8 cellular contexts compared by ENCODE assay signal in genomic region chr1:154974086-154974807, GRCh38. TPM values are rescaled to one million over a fixed set of nuclear protein-coding genes. Genes with fewer than 3 reads are reported as not detected.
DNase-seq lines count a peak whose midpoint lies in the region; ATAC-seq and TF ChIP-seq lines count a peak whose summit lies in the region.

TSS of gene CKS1B (plus strand) at chr1:154974681. CDS start at chr1:154974746, 65 bp downstream.

- H2AFZ ChIP-seq in PC-3 (ENCODE audit: low read length), result peak within 1 kb of the TSS; percentile 65

- peak within 1 kb of the TSS; percentile 96 for H3K27ac ChIP-seq in PC-3 (ENCODE audit: low read length)

- H3K4me1 ChIP-seq in PC-3 (ENCODE audit: insufficient read depth, low read length), result peaks cover 55% of the 10 kb centered on the region
- H3K4me1 ChIP-seq in mucosa of stomach (ENCODE audit: control insufficient read depth, insufficient read depth, low read length), result peaks cover 47% of the 10 kb centered on the region

- H3K4me2 ChIP-seq in PC-3 (ENCODE audit: low read length), result peak within 1 kb of the TSS; percentile 88

- CTCF ChIA-PET in PC-3 (lab: Charles Lee), result interaction anchor here (0.6 to 1.4 kb wide), 7 partner anchors 19 to 646 kb away, joined by 3 to 9 read pairs (median 5); partner anchors contain the start of genes PBXIP1 and ZBTB7B

- no peak for TF ChIP-seq CTCF in PC-3 (conservative IDR thresholded peaks at IDR 0.05; ENCODE audit: low read depth, low read length)

- H4K20me1 ChIP-seq in PC-3 (ENCODE audit: low read length), result peaks cover 13% of the 10 kb centered on the region; the same call in 1 of the 2 replicates

- no peaks in the 10 kb centered on the region for H3K27me3 ChIP-seq in PC-3 (ENCODE audit: low read length)
- H3K27me3 ChIP-seq in mucosa of stomach (ENCODE audit: control insufficient read depth, insufficient read depth, low read length), result no peaks in the 10 kb centered on the region

- intact Hi-C loops in PC-3 (cut with micrococcal nuclease), result loop anchor here (1.0 to 5.0 kb wide), 4 partner anchors 27 to 163 kb away; partner anchors contain the start of genes EFNA4 and SLC50A1

- peak; percentile 99 for DNase-seq in DMS53 treated with DMSO at 0.1 percent for 48 hours (lab: John Stamatoyannopoulos, UW; ENCODE audit: unreplicated experiment)
- DNase-seq in Jurkat, Clone E6-1 (ENCODE audit: low read depth, low spot score), result peak; percentile 100
- DNase-seq in PC-3, result peak; percentile 100
- DNase-seq in activated T-cell treated with anti-CD3 and anti-CD28 coated beads, Interleukin-2, amount 50 U/mL, for 1 hour, result peak; percentile 95
- peak; percentile 90 for DNase-seq in stimulated activated CD8-positive, alpha-beta memory T cell treated with anti-CD3 and anti-CD28 coated beads, Interleukin-7, amount 100 ng/mL, for 1 hour (ENCODE audit: low read depth in 2 of 2)

- H3K79me2 ChIP-seq in PC-3 (ENCODE audit: low read length), result peaks cover 73% of the 10 kb centered on the region

- H3K36me3 ChIP-seq in PC-3 (ENCODE audit: low read depth, low read length), result peaks cover 16% of the 10 kb centered on the region
- peaks cover 5% of the 10 kb centered on the region for H3K36me3 ChIP-seq in mucosa of stomach (ENCODE audit: control insufficient read depth, insufficient read depth, low read length)

- H3K9ac ChIP-seq in PC-3 (ENCODE audit: low read length) (peak within 1 kb of the TSS; percentile 89), mucosa of stomach (ENCODE audit: low read length) (peak within 1 kb of the TSS; percentile 88)

- peaks cover 9% of the 10 kb centered on the region for H3F3A ChIP-seq in PC-3 (ENCODE audit: low read length, unreplicated experiment)

- no peaks in the 10 kb centered on the region for H3K9me2 ChIP-seq in PC-3 (replicated peaks; ENCODE audit: low read length)

- no TSS peak for BruUV-seq in PC-3 (replicated peaks; lab: Mats Ljungman, UMichigan)

- peak; percentile 63 for ATAC-seq in GM21717 (IDR thresholded peaks at IDR 0.05; ENCODE audit: unreplicated experiment)
- ATAC-seq in PC-3, result peak; percentile 73
- ATAC-seq in esophagus mucosa, result peak; percentile 84

- no peaks in the 10 kb centered on the region for H3K9me3 ChIP-seq in PC-3 (ENCODE audit: low read length)
- H3K9me3 ChIP-seq in mucosa of stomach (ENCODE audit: control insufficient read depth, low read length), result no peaks in the 10 kb centered on the region

- peak within 1 kb of the TSS; percentile 80 for H3K4me3 ChIP-seq in Jurkat, Clone E6-1 (ENCODE audit: low read length)
- H3K4me3 ChIP-seq in PC-3 (ENCODE audit: low read length) (peak within 1 kb of the TSS; percentile 80), mucosa of stomach (ENCODE audit: low read length) (peak within 1 kb of the TSS; percentile 70)

- POLR2A ChIA-PET in PC-3 (lab: Charles Lee; ENCODE audit: unreplicated experiment), result interaction anchor here (0.6 to 1.0 kb wide), 9 partner anchors 10 to 1754 kb away, joined by 3 to 26 read pairs (median 4); partner anchors contain the start of genes ADAM15, EFNA4, ISG20L2 and METTL25B

RNA-seq across cellular contexts. Expression of gene CKS1B, which starts in this region (rescaled TPM):
- 355 TPM for polyA plus RNA-seq in Jurkat, Clone E6-1 (2012; ENCODE audit: insufficient read depth, insufficient read length)
- total RNA-seq in PC-3 (2014; rRNA removed), result 330 and 390 TPM in 2 replicates
- total RNA-seq in esophagus mucosa, result 74.5 TPM

Comparison
In these comparisons a context has a peak if more than half of its experiments do, and no peak if none do; other contexts are left out.
1. Peak in every context shown above with its lines: DNase-seq, ATAC-seq, H3K4me3 ChIP-seq and H3K27ac ChIP-seq.